ENCODE assay signal across 9 cellular contexts in genomic region chr14:44657688-44658388, GRCh38.
A peak's percentile ranks its signal among the peaks of the same experiment; 100 is the strongest.
DNase-seq lines count a peak whose midpoint lies in the region; ATAC-seq and TF ChIP-seq lines count a peak whose summit lies in the region.
"Had no signal": no experiment of that assay in that cellular context is flagged by ENCODE, and none has a peak within 500 bp of the region (broad histone marks: within the 10 kb centered on the region; RNA-seq: fewer than 3 reads in every experiment).

No MANE protein-coding gene starts in this region.

- no peaks in the 10 kb centered on the region for H3K9me3 ChIP-seq in T-helper 17 cell (ENCODE audit: control insufficient read depth, low read length, poor library complexity, severe bottlenecking)

- no peak overlapping the region for H3K4me3 ChIP-seq in astrocyte of the cerebellum (ENCODE audit: low read depth, low read length)

- CTCF ChIA-PET in activated naive CD4-positive, alpha-beta T cell treated with anti-CD3 and anti-CD28 coated beads, Interleukin-2, amount 10 ng/mL, durations not matched to agents 7 days and 5 days (lab: Charles Lee) = no interaction called here
- CTCF ChIA-PET in activated CD8-positive, alpha-beta T cell treated with anti-CD3 and anti-CD28 coated beads, Interleukin-2, amount 10 ng/mL, durations not matched to agents 7 days and 5 days (lab: Charles Lee) = no interaction called here

- peak; percentile 27 for TF ChIP-seq CTCF in astrocyte of the cerebellum (IDR thresholded peaks at IDR 0.05; ENCODE audit: low read depth, low read length, missing control alignments)

- DNase-seq in ELF-1 (ENCODE audit: low read depth, low spot score) = peak; percentile 9
- peak; percentile 69 for DNase-seq in NCI-H2029 (lab: John Stamatoyannopoulos, UW)
- no peak for DNase-seq in astrocyte of the cerebellum (ENCODE audit: low read depth)
- peak; percentile 34 for DNase-seq in medulla oblongata (ENCODE audit: extremely low spot score)
- no peak for DNase-seq in activated naive CD4-positive, alpha-beta T cell treated with anti-CD3 and anti-CD28 coated beads, Interleukin-2, amount 10 ng/mL, durations not matched to agents 7 days and 5 days
- DNase-seq in T-helper 17 cell = no peak
- no peak for DNase-seq in activated CD8-positive, alpha-beta T cell treated with anti-CD3 and anti-CD28 coated beads, Interleukin-2, amount 10 ng/mL, durations not matched to agents 7 days and 5 days
- DNase-seq: activated T-cell treated with anti-CD3 and anti-CD28 coated beads, Interleukin-2, amount 50 U/mL, for 1 hour had no signal

- no peaks in the 10 kb centered on the region for H3K27me3 Mint-ChIP-seq in activated naive CD4-positive, alpha-beta T cell treated with anti-CD3 and anti-CD28 coated beads, Interleukin-2, amount 10 ng/mL, durations not matched to agents 7 days and 5 days
- H3K27me3 Mint-ChIP-seq in T-helper 17 cell = no peaks in the 10 kb centered on the region
- no peaks in the 10 kb centered on the region for H3K27me3 Mint-ChIP-seq in activated CD8-positive, alpha-beta T cell treated with anti-CD3 and anti-CD28 coated beads, Interleukin-2, amount 10 ng/mL, durations not matched to agents 7 days and 5 days (ENCODE audit: low read depth)

- in situ Hi-C loops in astrocyte of the cerebellum (cut with HindIII; ENCODE audit: low sequenced_read_pairs) = no loop called here

- H3K36me3 Mint-ChIP-seq in activated naive CD4-positive, alpha-beta T cell treated with anti-CD3 and anti-CD28 coated beads, Interleukin-2, amount 10 ng/mL, durations not matched to agents 7 days and 5 days = no peaks in the 10 kb centered on the region
- H3K36me3 Mint-ChIP-seq in T-helper 17 cell (ENCODE audit: low read depth) = no peaks in the 10 kb centered on the region
- no peaks in the 10 kb centered on the region for H3K36me3 Mint-ChIP-seq in activated CD8-positive, alpha-beta T cell treated with anti-CD3 and anti-CD28 coated beads, Interleukin-2, amount 10 ng/mL, durations not matched to agents 7 days and 5 days (ENCODE audit: low read depth)

- peaks cover 8% of the 10 kb centered on the region for H3K4me1 Mint-ChIP-seq in activated naive CD4-positive, alpha-beta T cell treated with anti-CD3 and anti-CD28 coated beads, Interleukin-2, amount 10 ng/mL, durations not matched to agents 7 days and 5 days
- H3K4me1 Mint-ChIP-seq in T-helper 17 cell = peaks cover 6% of the 10 kb centered on the region
- H3K4me1 Mint-ChIP-seq in activated CD8-positive, alpha-beta T cell treated with anti-CD3 and anti-CD28 coated beads, Interleukin-2, amount 10 ng/mL, durations not matched to agents 7 days and 5 days (ENCODE audit: low read depth) = peaks cover 6% of the 10 kb centered on the region

- peaks cover 2% of the 10 kb centered on the region for H3K9me3 Mint-ChIP-seq in activated naive CD4-positive, alpha-beta T cell treated with anti-CD3 and anti-CD28 coated beads, Interleukin-2, amount 10 ng/mL, durations not matched to agents 7 days and 5 days
- H3K9me3 Mint-ChIP-seq in activated CD8-positive, alpha-beta T cell treated with anti-CD3 and anti-CD28 coated beads, Interleukin-2, amount 10 ng/mL, durations not matched to agents 7 days and 5 days (ENCODE audit: insufficient read depth) = no peaks in the 10 kb centered on the region

- no peak for ATAC-seq in T-helper 17 cell
- no peak for ATAC-seq in activated CD8-positive, alpha-beta T cell treated with anti-CD3 and anti-CD28 coated beads, Interleukin-2, amount 10 ng/mL, durations not matched to agents 7 days and 5 days
- no peak for ATAC-seq in HG03039 (IDR thresholded peaks at IDR 0.05; ENCODE audit: unreplicated experiment)

- no peak overlapping the region for H3K4me3 Mint-ChIP-seq in activated naive CD4-positive, alpha-beta T cell treated with anti-CD3 and anti-CD28 coated beads, Interleukin-2, amount 10 ng/mL, durations not matched to agents 7 days and 5 days
- H3K4me3 Mint-ChIP-seq in T-helper 17 cell = no peak overlapping the region
- no peak overlapping the region for H3K4me3 Mint-ChIP-seq in activated CD8-positive, alpha-beta T cell treated with anti-CD3 and anti-CD28 coated beads, Interleukin-2, amount 10 ng/mL, durations not matched to agents 7 days and 5 days

- H3K27ac Mint-ChIP-seq in activated naive CD4-positive, alpha-beta T cell treated with anti-CD3 and anti-CD28 coated beads, Interleukin-2, amount 10 ng/mL, durations not matched to agents 7 days and 5 days = no peak overlapping the region
- H3K27ac Mint-ChIP-seq in T-helper 17 cell = no peak overlapping the region
- no peak overlapping the region for H3K27ac Mint-ChIP-seq in activated CD8-positive, alpha-beta T cell treated with anti-CD3 and anti-CD28 coated beads, Interleukin-2, amount 10 ng/mL, durations not matched to agents 7 days and 5 days

- POLR2A ChIA-PET in activated CD8-positive, alpha-beta T cell treated with anti-CD3 and anti-CD28 coated beads, Interleukin-2, amount 10 ng/mL, durations not matched to agents 7 days and 5 days (lab: Charles Lee) = no interaction called here

Comparison
In these comparisons a context has a peak if more than half of its experiments do, and no peak if none do; other contexts are left out.
1. DNase-seq: peak in ELF-1 (single experiment), NCI-H2029 (single experiment) and medulla oblongata (single experiment); none in astrocyte of the cerebellum (single experiment), activated naive CD4-positive, alpha-beta T cell treated with anti-CD3 and anti-CD28 coated beads, Interleukin-2, amount 10 ng/mL, durations not matched to agents 7 days and 5 days (single experiment), T-helper 17 cell (0 of 3) and activated CD8-positive, alpha-beta T cell treated with anti-CD3 and anti-CD28 coated beads, Interleukin-2, amount 10 ng/mL, durations not matched to agents 7 days and 5 days (single experiment).